In genomic region chr11:107265591-107265990, GRCh38 we compare ENCODE assay signal across 22 cellular contexts.
A peak's percentile ranks its signal among the peaks of the same experiment; 100 is the strongest.
DNase-seq lines count a peak whose midpoint lies in the region; ATAC-seq and TF ChIP-seq lines count a peak whose summit lies in the region.
"Had no signal": no experiment of that assay in that cellular context is flagged by ENCODE, and none has a peak within 500 bp of the region (broad histone marks: within the 10 kb centered on the region; RNA-seq: fewer than 3 reads in every experiment).

No MANE protein-coding gene starts in this region.

- CTCF ChIA-PET in PC-9 (lab: Charles Lee), result no interaction called here

- no peaks in the 10 kb centered on the region for H3K9me2 ChIP-seq in PC-9 (ENCODE audit: insufficient read depth)

- H3K27me3 Mint-ChIP-seq in stimulated activated memory B cell treated with anti-CD40 and anti-IgM and Interleukin-4, amounts not matched to agents 10 μg/mL and 1 μg/mL and 100 μg/mL, for 72 hours, result peaks cover 1% of the 10 kb centered on the region
- H3K27me3 Mint-ChIP-seq in activated T-helper 2 cell treated with anti-CD3 and anti-CD28 coated beads, Interferon-gamma antibody, Interleukin-2, Interleukin-4, amounts not matched to agents 10 μg/mL and 5 μg/mL and 100 μg/mL, durations not matched to agents 14 hours and 24 hours and 36 hours (ENCODE audit: low read depth), result no peaks in the 10 kb centered on the region
- H3K27me3 Mint-ChIP-seq: B cell; CD4-positive, CD25-positive, alpha-beta regulatory T cell had no signal

- H3K36me3 ChIP-seq in DND-41 (ENCODE audit: insufficient read depth, low read length) (no peaks in the 10 kb centered on the region), PC-9 (ENCODE audit: low read depth) (no peaks in the 10 kb centered on the region)
- H3K36me3 ChIP-seq: BLaER1 had no signal

- H3K27me3 ChIP-seq in DND-41 (ENCODE audit: insufficient read depth, low read length, poor library complexity), result no peaks in the 10 kb centered on the region
- no peaks in the 10 kb centered on the region for H3K27me3 ChIP-seq in PC-9 (ENCODE audit: insufficient read depth, low read depth)
- H3K27me3 ChIP-seq: BLaER1 had no signal

- no peaks in the 10 kb centered on the region for H3K9me3 Mint-ChIP-seq in stimulated activated memory B cell treated with anti-CD40 and anti-IgM and Interleukin-4, amounts not matched to agents 10 μg/mL and 1 μg/mL and 100 μg/mL, for 72 hours
- no peaks in the 10 kb centered on the region for H3K9me3 Mint-ChIP-seq in activated T-helper 2 cell treated with anti-CD3 and anti-CD28 coated beads, Interferon-gamma antibody, Interleukin-2, Interleukin-4, amounts not matched to agents 10 μg/mL and 5 μg/mL and 100 μg/mL, durations not matched to agents 14 hours and 24 hours and 36 hours
- H3K9me3 Mint-ChIP-seq: CD4-positive, CD25-positive, alpha-beta regulatory T cell; CD8-positive, alpha-beta T cell had no signal

- no peak for TF ChIP-seq CTCF in DND-41 (IDR thresholded peaks at IDR 0.05; ENCODE audit: borderline replicate concordance, extremely low read depth, low read length, poor library complexity, severe bottlenecking)
- TF ChIP-seq CTCF in PC-9 (conservative IDR thresholded peaks at IDR 0.05), result no peak

- no peaks in the 10 kb centered on the region for H3K9me3 ChIP-seq in DND-41 (ENCODE audit: insufficient read depth, low read length, severe bottlenecking)
- no peaks in the 10 kb centered on the region for H3K9me3 ChIP-seq in PC-9 (ENCODE audit: insufficient read depth, low read depth)
- H3K9me3 ChIP-seq: BLaER1, Caco-2 had no signal

- H3K4me3 ChIP-seq in DND-41 (ENCODE audit: low read depth in 1 of 2, low read length in 2 of 2) (no peak overlapping the region), PC-9 (no peak overlapping the region)
- H3K4me3 ChIP-seq: BLaER1, GM12878, GM23248 had no signal

- H2AFZ ChIP-seq in DND-41 (ENCODE audit: low read depth, low read length), result no peak overlapping the region
- H2AFZ ChIP-seq in PC-9, result no peak overlapping the region
- H2AFZ ChIP-seq: GM23248 had no signal

- no peaks in the 10 kb centered on the region for H4K20me1 ChIP-seq in DND-41 (ENCODE audit: insufficient read depth, low read length)
- no peaks in the 10 kb centered on the region for H4K20me1 ChIP-seq in PC-9 (ENCODE audit: insufficient read depth)
- H4K20me1 ChIP-seq: BLaER1 had no signal

- peak; percentile 19; the same call in 1 of the 3 replicates for ATAC-seq in DND-41 (ENCODE audit: insufficient read depth, low read depth)
- ATAC-seq in stimulated activated memory B cell treated with anti-CD40 and anti-IgM and Interleukin-4, amounts not matched to agents 10 μg/mL and 1 μg/mL and 100 μg/mL, for 72 hours, result no peak
- ATAC-seq: CD8-positive, alpha-beta T cell; GM12878 had no signal

- no peak overlapping the region for H3K9ac ChIP-seq in DND-41 (ENCODE audit: low read depth, low read length)
- H3K9ac ChIP-seq: BLaER1, GM23248 had no signal

- POLR2A ChIA-PET in PC-9 (lab: Charles Lee; ENCODE audit: unreplicated experiment), result no interaction called here

- H3K4me1 Mint-ChIP-seq in stimulated activated memory B cell treated with anti-CD40 and anti-IgM and Interleukin-4, amounts not matched to agents 10 μg/mL and 1 μg/mL and 100 μg/mL, for 72 hours, result no peaks in the 10 kb centered on the region
- H3K4me1 Mint-ChIP-seq in activated T-helper 2 cell treated with anti-CD3 and anti-CD28 coated beads, Interferon-gamma antibody, Interleukin-2, Interleukin-4, amounts not matched to agents 10 μg/mL and 5 μg/mL and 100 μg/mL, durations not matched to agents 14 hours and 24 hours and 36 hours (ENCODE audit: low read depth), result no peaks in the 10 kb centered on the region
- H3K4me1 Mint-ChIP-seq: B cell; CD4-positive, CD25-positive, alpha-beta regulatory T cell had no signal

- H3K36me3 Mint-ChIP-seq in stimulated activated memory B cell treated with anti-CD40 and anti-IgM and Interleukin-4, amounts not matched to agents 10 μg/mL and 1 μg/mL and 100 μg/mL, for 72 hours, result no peaks in the 10 kb centered on the region
- no peaks in the 10 kb centered on the region for H3K36me3 Mint-ChIP-seq in activated T-helper 2 cell treated with anti-CD3 and anti-CD28 coated beads, Interferon-gamma antibody, Interleukin-2, Interleukin-4, amounts not matched to agents 10 μg/mL and 5 μg/mL and 100 μg/mL, durations not matched to agents 14 hours and 24 hours and 36 hours (ENCODE audit: low read depth)
- H3K36me3 Mint-ChIP-seq: CD4-positive, CD25-positive, alpha-beta regulatory T cell; CD8-positive, alpha-beta T cell had no signal

- H3K79me2 ChIP-seq in DND-41 (ENCODE audit: insufficient read depth, low read length), result no peaks in the 10 kb centered on the region
- H3K79me2 ChIP-seq in PC-9 (ENCODE audit: low read depth), result no peaks in the 10 kb centered on the region

- H3K4me2 ChIP-seq in DND-41 (ENCODE audit: insufficient read depth, low read length), result no peak overlapping the region
- peak overlapping the region; percentile 2; the same call in 1 of the 2 replicates for H3K4me2 ChIP-seq in PC-9
- H3K4me2 ChIP-seq: BLaER1 had no signal

- no peak overlapping the region for H3K4me3 Mint-ChIP-seq in stimulated activated memory B cell treated with anti-CD40 and anti-IgM and Interleukin-4, amounts not matched to agents 10 μg/mL and 1 μg/mL and 100 μg/mL, for 72 hours
- no peak overlapping the region for H3K4me3 Mint-ChIP-seq in activated T-helper 2 cell treated with anti-CD3 and anti-CD28 coated beads, Interferon-gamma antibody, Interleukin-2, Interleukin-4, amounts not matched to agents 10 μg/mL and 5 μg/mL and 100 μg/mL, durations not matched to agents 14 hours and 24 hours and 36 hours (ENCODE audit: low read depth)
- H3K4me3 Mint-ChIP-seq: B cell; CD4-positive, CD25-positive, alpha-beta regulatory T cell; CD8-positive, alpha-beta T cell had no signal

- H3K27ac ChIP-seq in DND-41 (ENCODE audit: low read length), result no peak overlapping the region
- H3K27ac ChIP-seq in PC-9, result no peak overlapping the region
- H3K27ac ChIP-seq: 22Rv1, BLaER1, C4-2B, GM23248 had no signal

- no TSS peak for BruUV-seq in PC-9 (replicated peaks; lab: Mats Ljungman, UMichigan)

- H3K4me1 ChIP-seq in DND-41 (ENCODE audit: insufficient read depth, low read length), result no peaks in the 10 kb centered on the region
- no peaks in the 10 kb centered on the region for H3K4me1 ChIP-seq in PC-9 (replicated peaks; ENCODE audit: insufficient read depth)
- H3K4me1 ChIP-seq: BLaER1, Caco-2 had no signal

- no peaks in the 10 kb centered on the region for H3F3A ChIP-seq in PC-9 (ENCODE audit: insufficient read depth, low read depth)

- intact Hi-C loops in PC-9 (cut with micrococcal nuclease; ENCODE audit: unreplicated experiment), result no loop called here
- intact Hi-C loops in activated T-helper 2 cell treated with anti-CD3 and anti-CD28 coated beads, Interferon-gamma antibody, Interleukin-2, Interleukin-4, amounts not matched to agents 10 μg/mL and 5 μg/mL and 100 μg/mL, durations not matched to agents 14 hours and 24 hours and 36 hours (cut with micrococcal nuclease), result no loop called here

- H3K27ac Mint-ChIP-seq in stimulated activated memory B cell treated with anti-CD40 and anti-IgM and Interleukin-4, amounts not matched to agents 10 μg/mL and 1 μg/mL and 100 μg/mL, for 72 hours, result no peak overlapping the region
- H3K27ac Mint-ChIP-seq in activated T-helper 2 cell treated with anti-CD3 and anti-CD28 coated beads, Interferon-gamma antibody, Interleukin-2, Interleukin-4, amounts not matched to agents 10 μg/mL and 5 μg/mL and 100 μg/mL, durations not matched to agents 14 hours and 24 hours and 36 hours, result no peak overlapping the region
- H3K27ac Mint-ChIP-seq: B cell; CD4-positive, CD25-positive, alpha-beta regulatory T cell; CD8-positive, alpha-beta T cell had no signal

- DNase-seq in DND-41 (no peak), PC-9 (no peak), inferior parietal cortex (ENCODE audit: extremely low spot score) (peak; percentile 47), superior temporal gyrus (ENCODE audit: extremely low spot score) (peak; percentile 52), NOMO-1 (lab: John Stamatoyannopoulos, UW; ENCODE audit: unreplicated experiment in 2 of 2) (no peak), glomerular visceral epithelial cell (ENCODE audit: extremely low spot score) (no peak)
- no peak for DNase-seq in activated T-helper 2 cell treated with anti-CD3 and anti-CD28 coated beads, Interferon-gamma antibody, Interleukin-2, Interleukin-4, amounts not matched to agents 10 μg/mL and 5 μg/mL and 100 μg/mL, durations not matched to agents 14 hours and 24 hours and 36 hours (ENCODE audit: low spot score)
- DNase-seq: Caco-2; CD4-positive, CD25-positive, alpha-beta regulatory T cell; CD8-positive, alpha-beta T cell; DMS153; EL; GDM1; GM23248; H7; HCEC 1CT had no signal

Comparison
In these comparisons a context has a peak if more than half of its experiments do, and no peak if none do; other contexts are left out.
1. DNase-seq: peak in inferior parietal cortex (single experiment) and superior temporal gyrus (single experiment); none in DND-41 (single experiment), PC-9 (0 of 2), NOMO-1 (0 of 2), activated T-helper 2 cell treated with anti-CD3 and anti-CD28 coated beads, Interferon-gamma antibody, Interleukin-2, Interleukin-4, amounts not matched to agents 10 μg/mL and 5 μg/mL and 100 μg/mL, durations not matched to agents 14 hours and 24 hours and 36 hours (single experiment) and glomerular visceral epithelial cell (single experiment).